Comparison of ENCODE assay signal across 14 cellular contexts in the genomic region with DNA sequence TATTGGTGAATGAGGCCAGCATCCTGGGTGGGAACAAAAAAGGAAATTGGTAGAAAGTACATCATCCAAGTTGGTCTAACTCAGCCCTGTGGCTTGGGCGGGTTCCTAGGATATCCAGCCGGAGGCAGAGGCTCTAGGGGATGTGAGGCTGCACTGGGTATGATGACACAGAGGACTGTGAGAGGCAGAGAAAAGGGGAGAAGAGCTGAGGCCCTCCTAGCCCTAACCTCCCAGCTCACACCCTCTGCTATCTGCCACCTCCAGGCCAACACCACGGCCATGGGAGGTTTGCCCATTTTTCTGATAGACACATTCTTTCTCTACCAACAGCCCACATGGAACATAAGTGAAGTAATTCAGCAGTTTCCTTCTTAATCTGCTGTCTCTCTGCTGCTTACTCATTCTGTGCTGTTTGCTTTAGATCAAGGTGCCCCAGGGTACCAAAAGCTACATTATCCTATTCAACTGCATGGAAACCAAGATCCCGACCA.
DNase-seq lines count a peak whose midpoint lies in the region; ATAC-seq and TF ChIP-seq lines count a peak whose summit lies in the region.
"Had no signal": no experiment of that assay in that cellular context is flagged by ENCODE, and none has a peak within 500 bp of the region (broad histone marks: within the 10 kb centered on the region; RNA-seq: fewer than 3 reads in every experiment).

No MANE protein-coding gene starts in this region.

- ATAC-seq in RWPE2 (ENCODE audit: low read depth) (peak; percentile 53), GM18873 (IDR thresholded peaks at IDR 0.05; ENCODE audit: low FRiP score, unreplicated experiment) (no peak), HG03039 (IDR thresholded peaks at IDR 0.05; ENCODE audit: unreplicated experiment) (no peak)
- ATAC-seq in effector memory CD8-positive, alpha-beta T cell (replicated peaks), result no peak
- ATAC-seq: activated CD8-positive, alpha-beta T cell treated with anti-CD3 and anti-CD28 coated beads for 36 hours had no signal

- H3K36me3 ChIP-seq in RWPE2 (ENCODE audit: low read depth), result no peaks in the 10 kb centered on the region
- no peaks in the 10 kb centered on the region for H3K36me3 ChIP-seq in osteoblast (ENCODE audit: insufficient read depth, low read length)
- H3K36me3 ChIP-seq: ovary, SJCRH30 had no signal

- H3K9me3 ChIP-seq in RWPE2 (ENCODE audit: severe bottlenecking), result no peaks in the 10 kb centered on the region
- peaks cover 3% of the 10 kb centered on the region for H3K9me3 ChIP-seq in osteoblast (ENCODE audit: low read depth, low read length)
- H3K9me3 ChIP-seq: ovary, SJCRH30 had no signal

- TF ChIP-seq CTCF in RWPE2 (IDR thresholded peaks at IDR 0.05; ENCODE audit: poor library complexity, severe bottlenecking) (no peak), osteoblast (IDR thresholded peaks at IDR 0.05; ENCODE audit: extremely low read depth, low read depth, low read length) (no peak)

- peak; percentile 84 for DNase-seq in EH (ENCODE audit: low read depth)
- DNase-seq in RWPE2 (ENCODE audit: low spot score), result no peak
- no peak for DNase-seq in epithelial cell of prostate (ENCODE audit: low read depth, low spot score)
- DNase-seq in osteoblast (ENCODE audit: insufficient read length, low spot score, missing footprints), result peak; percentile 79
- no peak for DNase-seq in NCI-H187 (lab: John Stamatoyannopoulos, UW)
- no peak for DNase-seq in effector memory CD8-positive, alpha-beta T cell
- DNase-seq: activated CD8-positive, alpha-beta T cell treated with anti-CD3 and anti-CD28 coated beads for 36 hours; effector CD8-positive, alpha-beta T cell; ovary; SJCRH30 had no signal

- H3K79me2 ChIP-seq in osteoblast (ENCODE audit: insufficient read depth, low read length), result no peaks in the 10 kb centered on the region

- H3K27me3 Mint-ChIP-seq in effector memory CD8-positive, alpha-beta T cell, result peaks cover 6 to 9% of the 10 kb centered on the region in 2 donors
- H3K27me3 Mint-ChIP-seq: activated CD8-positive, alpha-beta T cell treated with anti-CD3 and anti-CD28 coated beads for 36 hours; brain had no signal

- H3K27ac ChIP-seq in RWPE2 (ENCODE audit: poor library complexity, severe bottlenecking), result peak overlapping the region; percentile 55
- H3K27ac ChIP-seq in epithelial cell of prostate, result peak overlapping the region; percentile 40
- peak overlapping the region; percentile 47 for H3K27ac ChIP-seq in osteoblast (ENCODE audit: low read depth, low read length)
- H3K27ac ChIP-seq: SJCRH30 had no signal

- H3K4me2 ChIP-seq in osteoblast (ENCODE audit: insufficient read depth, low read length), result peak overlapping the region; percentile 22

- H3K27me3 ChIP-seq in RWPE2 (ENCODE audit: insufficient read depth, poor library complexity, severe bottlenecking) (no peaks in the 10 kb centered on the region), osteoblast (ENCODE audit: insufficient read depth, low read length) (no peaks in the 10 kb centered on the region)
- H3K27me3 ChIP-seq: ovary, SJCRH30 had no signal

- H3K9me3 Mint-ChIP-seq in effector memory CD8-positive, alpha-beta T cell, result no peaks in the 10 kb centered on the region
- H3K9me3 Mint-ChIP-seq: activated CD8-positive, alpha-beta T cell treated with anti-CD3 and anti-CD28 coated beads for 36 hours; activated T-helper 2 cell treated with anti-CD3 and anti-CD28 coated beads, Interferon-gamma antibody, Interleukin-2, Interleukin-4, amounts not matched to agents 10 μg/mL and 5 μg/mL and 100 μg/mL, durations not matched to agents 14 hours and 24 hours and 36 hours; brain had no signal

- H3K4me1 Mint-ChIP-seq in effector memory CD8-positive, alpha-beta T cell (ENCODE audit: low read depth in 2 of 2), result peaks cover 0 to 4% of the 10 kb centered on the region in 2 donors

- no peak overlapping the region for H3K4me3 Mint-ChIP-seq in effector memory CD8-positive, alpha-beta T cell
- H3K4me3 Mint-ChIP-seq: activated CD8-positive, alpha-beta T cell treated with anti-CD3 and anti-CD28 coated beads for 36 hours; brain had no signal

- H4K20me1 ChIP-seq in osteoblast (ENCODE audit: insufficient read depth, low read length), result no peaks in the 10 kb centered on the region

- H3K4me1 ChIP-seq in RWPE2 (ENCODE audit: insufficient read depth, poor library complexity, severe bottlenecking), result peaks cover 31% of the 10 kb centered on the region
- H3K4me1 ChIP-seq in osteoblast (ENCODE audit: insufficient read depth, low read length), result peaks cover 42% of the 10 kb centered on the region

- peak overlapping the region; percentile 48 for H2AFZ ChIP-seq in osteoblast (ENCODE audit: low read length)

- H3K4me3 ChIP-seq in RWPE2 (ENCODE audit: severe bottlenecking) (no peak overlapping the region), osteoblast (ENCODE audit: insufficient read depth, low read length) (no peak overlapping the region)
- H3K4me3 ChIP-seq: ovary, SJCRH30 had no signal

- no peaks in the 10 kb centered on the region for H3K36me3 Mint-ChIP-seq in effector memory CD8-positive, alpha-beta T cell (ENCODE audit: insufficient read depth)
- H3K36me3 Mint-ChIP-seq: brain had no signal

- no peak overlapping the region for H3K27ac Mint-ChIP-seq in effector memory CD8-positive, alpha-beta T cell
- H3K27ac Mint-ChIP-seq: activated CD8-positive, alpha-beta T cell treated with anti-CD3 and anti-CD28 coated beads for 36 hours; activated T-helper 2 cell treated with anti-CD3 and anti-CD28 coated beads, Interferon-gamma antibody, Interleukin-2, Interleukin-4, amounts not matched to agents 10 μg/mL and 5 μg/mL and 100 μg/mL, durations not matched to agents 14 hours and 24 hours and 36 hours; brain had no signal

Comparison
In these comparisons a context has a peak if more than half of its experiments do, and no peak if none do; other contexts are left out.
1. DNase-seq: peak in EH (single experiment) and osteoblast (single experiment); none in RWPE2 (single experiment), epithelial cell of prostate (single experiment), NCI-H187 (0 of 2) and effector memory CD8-positive, alpha-beta T cell (0 of 3).
2. Peak in every context shown above with its lines, with median percentiles within 50 percentile points of each other: H3K27ac ChIP-seq.